1 cellular context compared by ENCODE assay signal in genomic region chr11:97962758-97963157, GRCh38.
TF ChIP-seq lines count a peak whose summit lies in the region.

No MANE protein-coding gene starts in this region.

TF ChIP-seq in K562, 482 proteins besides CTCF, POLR2A, EP300 and RAD21 (continued from another document):
- TF ChIP-seq, protein P1, sequence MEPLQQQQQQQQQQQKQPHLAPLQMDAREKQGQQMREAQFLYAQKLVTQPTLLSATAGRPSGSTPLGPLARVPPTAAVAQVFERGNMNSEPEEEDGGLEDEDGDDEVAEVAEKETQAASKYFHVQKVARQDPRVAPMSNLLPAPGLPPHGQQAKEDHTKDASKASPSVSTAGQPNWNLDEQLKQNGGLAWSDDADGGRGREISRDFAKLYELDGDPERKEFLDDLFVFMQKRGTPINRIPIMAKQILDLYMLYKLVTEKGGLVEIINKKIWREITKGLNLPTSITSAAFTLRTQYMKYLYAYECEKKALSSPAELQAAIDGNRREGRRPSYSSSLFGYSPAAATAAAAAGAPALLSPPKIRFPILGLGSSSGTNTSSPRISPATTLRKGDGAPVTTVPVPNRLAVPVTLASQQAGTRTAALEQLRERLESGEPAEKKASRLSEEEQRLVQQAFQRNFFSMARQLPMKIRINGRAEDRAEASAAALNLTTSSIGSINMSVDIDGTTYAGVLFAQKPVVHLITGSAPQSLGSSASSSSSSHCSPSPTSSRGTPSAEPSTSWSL (CRISPR knock-in tag; IDR thresholded peaks at IDR 0.05; ENCODE audit: borderline replicate concordance), result no peak
- no peak for TF ChIP-seq POLR3G (IDR thresholded peaks at IDR 0.05; ENCODE audit: extremely low read depth, insufficient read length, insufficient replicate concordance)
- TF ChIP-seq RFX1 (IDR thresholded peaks at IDR 0.05), result 0 out of 2 replicates have a peak, but pooled peaks have one; percentile 6
- TF ChIP-seq NCOR1 (IDR thresholded peaks at IDR 0.05), result peak; percentile 25; the same call in 1 of the 2 replicates
